8 cellular contexts compared by ENCODE assay signal in genomic region chr2:175004730-175004979, GRCh38. TPM values are rescaled to one million over a fixed set of nuclear protein-coding genes. Genes with fewer than 3 reads are reported as not detected.
DNase-seq lines count a peak whose midpoint lies in the region; ATAC-seq and TF ChIP-seq lines count a peak whose summit lies in the region.

No MANE protein-coding gene starts in this region.

- H3K4me3 Mint-ChIP-seq in T-helper 1 cell treated with Interleukin-12 subunit alpha and Interleukin-12 subunit beta and Interleukin-4 antibody, amounts not matched to agents 30 μg/mL and 1 μg/mL, for 36 hours, result peak overlapping the region; percentile 84

- no peaks in the 10 kb centered on the region for H3K9me3 Mint-ChIP-seq in T-helper 1 cell treated with Interleukin-12 subunit alpha and Interleukin-12 subunit beta and Interleukin-4 antibody, amounts not matched to agents 30 μg/mL and 1 μg/mL, for 36 hours

- no peaks in the 10 kb centered on the region for H3K9me3 ChIP-seq in gastroesophageal sphincter

- in situ Hi-C loops in GM13976 (cut with MboI; ENCODE audit: low sequenced_read_pairs, unreplicated experiment), result no loop called here

- TF ChIP-seq POLR2A in gastroesophageal sphincter (IDR thresholded peaks at IDR 0.05), result no peak

- no peaks in the 10 kb centered on the region for H3K36me3 Mint-ChIP-seq in T-helper 1 cell treated with Interleukin-12 subunit alpha and Interleukin-12 subunit beta and Interleukin-4 antibody, amounts not matched to agents 30 μg/mL and 1 μg/mL, for 36 hours (ENCODE audit: low read depth)

- ATAC-seq in HG02759 (IDR thresholded peaks at IDR 0.05; ENCODE audit: unreplicated experiment) (peak; percentile 45), gastroesophageal sphincter (peak; percentile 40), GM18517 (IDR thresholded peaks at IDR 0.05; ENCODE audit: unreplicated experiment) (no peak)

- TF ChIP-seq CTCF in GM13976 (IDR thresholded peaks at IDR 0.05; ENCODE audit: borderline replicate concordance, control extremely low read depth, extremely low read depth, insufficient read depth, missing control alignments), result no peak
- TF ChIP-seq CTCF in gastroesophageal sphincter (IDR thresholded peaks at IDR 0.05), result no peak

- no peaks in the 10 kb centered on the region for H3K27me3 ChIP-seq in gastroesophageal sphincter
- no peaks in the 10 kb centered on the region for H3K27me3 ChIP-seq in rectal smooth muscle tissue (ENCODE audit: control insufficient read depth, insufficient read depth, low read length)

- DNase-seq in GM13976 (ENCODE audit: low spot score), result peak; percentile 45
- no peak for DNase-seq in SHP77 treated with DMSO at 0.1 percent for 48 hours (lab: John Stamatoyannopoulos, UW)
- DNase-seq in inferior parietal cortex (ENCODE audit: extremely low spot score), result no peak

- peaks cover 5% of the 10 kb centered on the region for H3K4me1 Mint-ChIP-seq in T-helper 1 cell treated with Interleukin-12 subunit alpha and Interleukin-12 subunit beta and Interleukin-4 antibody, amounts not matched to agents 30 μg/mL and 1 μg/mL, for 36 hours (ENCODE audit: low read depth)

- no CpG with 5 or more reads among the region's 32 CpGs for WGBS in gastroesophageal sphincter (ENCODE audit: low coverage in 1 of 2), 2 donors

- no peak overlapping the region for H3K9ac ChIP-seq in rectal smooth muscle tissue (ENCODE audit: low read length)

- peaks cover 0 to 64% (median 14%) of the 10 kb centered on the region in 3 donors for H3K4me1 ChIP-seq in gastroesophageal sphincter
- peaks cover 4% of the 10 kb centered on the region for H3K4me1 ChIP-seq in rectal smooth muscle tissue (ENCODE audit: control insufficient read depth, insufficient read depth, low read length)

- no peak overlapping the region for H3K27ac Mint-ChIP-seq in T-helper 1 cell treated with Interleukin-12 subunit alpha and Interleukin-12 subunit beta and Interleukin-4 antibody, amounts not matched to agents 30 μg/mL and 1 μg/mL, for 36 hours

- H3K27me3 Mint-ChIP-seq in T-helper 1 cell treated with Interleukin-12 subunit alpha and Interleukin-12 subunit beta and Interleukin-4 antibody, amounts not matched to agents 30 μg/mL and 1 μg/mL, for 36 hours (ENCODE audit: low read depth), result peaks cover 68% of the 10 kb centered on the region

- H3K36me3 ChIP-seq in gastroesophageal sphincter (no peaks in the 10 kb centered on the region), rectal smooth muscle tissue (ENCODE audit: control insufficient read depth, insufficient read depth, low read length) (no peaks in the 10 kb centered on the region)

- TF ChIP-seq EP300 in gastroesophageal sphincter (IDR thresholded peaks at IDR 0.05), result no peak

- H3K27ac ChIP-seq in gastroesophageal sphincter, result peak overlapping the region; percentile 79 to 95 (median 92)
- H3K27ac ChIP-seq in rectal smooth muscle tissue (ENCODE audit: low read depth, low read length), result peak overlapping the region; percentile 72

- H3K4me3 ChIP-seq in gastroesophageal sphincter, result peak overlapping the region; percentile 92 to 93
- peak overlapping the region; percentile 72 for H3K4me3 ChIP-seq in rectal smooth muscle tissue (ENCODE audit: low read length)

RNA-seq across cellular contexts. Expression of gene CHN1, which starts 0.5 kb away (rescaled TPM):
- total RNA-seq in gastroesophageal sphincter, result 10 to 100 TPM; 13.3 to 35.8 (median 31.1) TPM
